Comparison of ENCODE assay signal across 7 cellular contexts in the genomic region with DNA sequence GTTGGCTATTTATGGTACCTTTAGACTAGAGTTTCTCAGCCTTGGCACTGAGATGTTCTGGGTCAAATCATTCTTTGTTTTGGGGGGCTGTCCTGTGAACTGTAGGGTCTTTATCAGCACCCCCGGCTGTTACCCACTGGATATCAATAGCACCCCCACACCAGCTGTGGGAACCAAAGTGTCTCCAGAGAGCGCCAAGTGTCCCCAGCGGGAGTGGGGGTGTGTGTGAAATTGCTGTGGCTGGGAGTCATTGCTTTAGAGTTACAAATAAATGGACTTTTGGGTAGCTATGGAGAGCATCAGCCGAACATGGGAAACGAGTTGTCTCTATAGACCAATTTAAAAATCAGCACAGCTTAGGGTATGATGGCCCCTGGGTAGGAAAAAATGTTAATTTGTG.
"Had no signal": no experiment of that assay in that cellular context is flagged by ENCODE, and none has a peak within 500 bp of the region (broad histone marks: within the 10 kb centered on the region; RNA-seq: fewer than 3 reads in every experiment).

No MANE protein-coding gene starts in this region.

- H2AFZ ChIP-seq: GM23248, GM23338 had no signal

- H3K4me3 Mint-ChIP-seq: GM23338, HFFc6 had no signal

- H3K9me3 Mint-ChIP-seq: GM23338, HFFc6 had no signal

- H3K9ac ChIP-seq: GM23248 had no signal

- H3K27ac ChIP-seq: GM23248 had no signal

- H3K27ac Mint-ChIP-seq: GM23338, HFFc6 had no signal

- H3K9me3 ChIP-seq: HAP-1 had no signal

- H3K4me1 ChIP-seq: HAP-1 had no signal

- H3K4me2 ChIP-seq: GM23338 had no signal

- H3K4me1 Mint-ChIP-seq: GM23338 had no signal

- DNase-seq: GM23248, GOT3, H7, HCEC 1CT, HFFc6 had no signal
